In the genomic region with DNA sequence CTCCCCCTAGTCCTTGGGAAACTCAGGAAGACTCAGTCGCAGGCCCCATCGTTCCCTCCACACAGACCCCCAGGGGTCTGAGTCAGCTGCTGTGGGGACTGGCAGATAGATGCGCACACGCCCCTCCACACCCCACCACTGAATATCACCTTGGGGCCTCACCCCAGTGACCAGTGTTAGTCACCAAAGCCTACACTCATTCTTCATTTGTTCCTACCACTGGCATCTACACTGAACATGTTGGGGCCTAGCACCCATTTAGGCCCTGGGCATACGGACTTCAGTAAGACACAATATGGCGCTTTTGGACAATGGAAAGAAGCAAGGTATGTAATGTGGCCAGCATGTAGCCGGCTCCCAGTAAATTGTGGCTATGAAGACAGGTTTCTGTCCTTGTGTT, we compare ENCODE assay signal across 25 cellular contexts.
DNase-seq lines count a peak whose midpoint lies in the region; ATAC-seq and TF ChIP-seq lines count a peak whose summit lies in the region.
"Had no signal": no experiment of that assay in that cellular context is flagged by ENCODE, and none has a peak within 500 bp of the region (broad histone marks: within the 10 kb centered on the region; RNA-seq: fewer than 3 reads in every experiment).

No MANE protein-coding gene starts in this region.

- H3K79me2 ChIP-seq in SK-N-SH (ENCODE audit: insufficient read depth) = no peaks in the 10 kb centered on the region

- no peak for TF ChIP-seq CTCF in SK-N-SH (IDR thresholded peaks at IDR 0.05)
- no peak for TF ChIP-seq CTCF in brain (conservative IDR thresholded peaks at IDR 0.05)
- no peak for TF ChIP-seq CTCF in stomach (IDR thresholded peaks at IDR 0.05)

- H4K20me1 ChIP-seq in SK-N-SH (ENCODE audit: insufficient read depth) = no peaks in the 10 kb centered on the region
- H4K20me1 ChIP-seq: BLaER1 had no signal

- H3K4me1 Mint-ChIP-seq in brain = peaks cover 66% of the 10 kb centered on the region

- intact Hi-C loops in stomach (cut with DNase I; ENCODE audit: low total_unique reads) = no loop called here

- H3K27me3 ChIP-seq in SK-N-SH (ENCODE audit: insufficient read depth) = peaks cover 14% of the 10 kb centered on the region; the same call in 1 of the 2 replicates
- H3K27me3 ChIP-seq in stomach = peaks cover 0 to 16% (median 0%) of the 10 kb centered on the region in 3 donors
- H3K27me3 ChIP-seq: Peyer's patch had no signal

- no peak overlapping the region for H3K9ac ChIP-seq in SK-N-SH
- H3K9ac ChIP-seq: BLaER1 had no signal

- H3K27ac Mint-ChIP-seq in brain = peak overlapping the region; percentile 58 to 82 (median 63)
- H3K27ac Mint-ChIP-seq: CD4-positive, alpha-beta T cell had no signal

- peak; percentile 3 for DNase-seq in SK-N-SH
- DNase-seq in epithelial cell of prostate (ENCODE audit: low read depth, low spot score) = no peak
- DNase-seq in stomach = peak; percentile 15
- DNase-seq in SHP77 treated with DMSO at 0.1 percent for 48 hours (lab: John Stamatoyannopoulos, UW) = no peak
- DNase-seq in MV-4-11 (lab: John Stamatoyannopoulos, UW) = no peak
- DNase-seq in stimulated activated CD4-positive, alpha-beta T cell treated with anti-CD3 and anti-CD28 coated beads, Interleukin-4, amount 100 ng/mL, for 4 hours = no peak
- DNase-seq: ACHN; CD4-positive, alpha-beta T cell; COR-L47; DMS79; KG1; NCI-H1092 treated with DMSO at 0.1 percent for 48 hours; NCI-H1436 treated with DMSO at 0.1 percent for 48 hours; NCI-H2029 treated with DMSO at 0.1 percent for 48 hours; NCI-H2171; NCI-H345; NCI-H524 treated with DMSO at 0.1 percent for 48 hours; Peyer's patch had no signal

- H3K4me2 ChIP-seq in SK-N-SH = no peak overlapping the region
- H3K4me2 ChIP-seq: BLaER1 had no signal

- TF ChIP-seq EP300 in SK-N-SH (IDR thresholded peaks at IDR 0.05; ENCODE audit: borderline replicate concordance in 1 of 2, low read depth in 1 of 2, low read length in 1 of 2) (no peak), stomach (IDR thresholded peaks at IDR 0.05) (no peak)

- H3K4me1 ChIP-seq in SK-N-SH (ENCODE audit: control insufficient read depth in 1 of 2, insufficient read depth in 2 of 2, low read depth in 1 of 2, low read length in 1 of 2) (no peaks in the 10 kb centered on the region; a peak in 1 of 4 replicates), stomach (no peaks in the 10 kb centered on the region)
- H3K4me1 ChIP-seq: HAP-1, Peyer's patch had no signal

- no peaks in the 10 kb centered on the region for H3K9me2 ChIP-seq in SK-N-SH

- ATAC-seq in SK-N-SH treated with all-trans-retinoic acid at 6 μM for 48 hours = no peak
- ATAC-seq: GM12878, Right ventricle myocardium inferior had no signal

- no peaks in the 10 kb centered on the region for H3K27me3 Mint-ChIP-seq in brain
- H3K27me3 Mint-ChIP-seq: CD4-positive, alpha-beta T cell had no signal

- WGBS in SK-N-SH (ENCODE audit: low lambda C conversion rate) = 65% methylated on average over 5 of the region's 7 CpGs
- WGBS in stomach, 5 donors = 69 to 96% (median 81%) methylated on average over 3 to 7 of the region's 7 CpGs

- H3K4me3 ChIP-seq in SK-N-SH (ENCODE audit: low read depth in 2 of 2, low read length in 1 of 2) (no peak overlapping the region), stomach (no peak overlapping the region)
- H3K4me3 ChIP-seq: BLaER1, GM12878, HAP-1, Peyer's patch had no signal

- TF ChIP-seq RAD21 in SK-N-SH (IDR thresholded peaks at IDR 0.05; ENCODE audit: low read length) = no peak

- no peaks in the 10 kb centered on the region for H3K36me3 ChIP-seq in SK-N-SH (replicated peaks in 1 of 2; ENCODE audit: control insufficient read depth in 1 of 2, insufficient read depth in 2 of 2, low read length in 1 of 2)
- no peaks in the 10 kb centered on the region for H3K36me3 ChIP-seq in stomach
- H3K36me3 ChIP-seq: BLaER1, HAP-1, Peyer's patch had no signal

- TF ChIP-seq POLR2A in stomach (IDR thresholded peaks at IDR 0.05) = no peak

- H2AFZ ChIP-seq in SK-N-SH (ENCODE audit: low read depth) = no peak overlapping the region

- CTCF ChIA-PET in SK-N-SH (lab: Yijun Ruan, JAX) = no interaction called here

- H3K36me3 Mint-ChIP-seq in brain = no peaks in the 10 kb centered on the region

- H3F3A ChIP-seq in SK-N-SH (replicated peaks; ENCODE audit: insufficient read depth) = no peaks in the 10 kb centered on the region

- POLR2A ChIA-PET in SK-N-SH (lab: Yijun Ruan, JAX) = no interaction called here

- H3K9me3 Mint-ChIP-seq in brain = peaks cover 0 to 5% (median 0%) of the 10 kb centered on the region in 5 experiments
- H3K9me3 Mint-ChIP-seq: CD4-positive, alpha-beta T cell had no signal

- H3K27ac ChIP-seq in SK-N-SH (ENCODE audit: low read depth in 2 of 2, low read length in 1 of 2) = no peak overlapping the region
- H3K27ac ChIP-seq in epithelial cell of prostate = peak overlapping the region; percentile 45
- H3K27ac ChIP-seq in stomach = no peak overlapping the region
- H3K27ac ChIP-seq: 22Rv1, BLaER1, Peyer's patch had no signal

- H3K4me3 Mint-ChIP-seq in brain = no peak overlapping the region
- H3K4me3 Mint-ChIP-seq: CD4-positive, alpha-beta T cell had no signal

- no peaks in the 10 kb centered on the region for H3K9me3 ChIP-seq in SK-N-SH
- H3K9me3 ChIP-seq in stomach = no peaks in the 10 kb centered on the region
- H3K9me3 ChIP-seq: BLaER1, HAP-1, Peyer's patch had no signal

TF ChIP-seq in SK-N-SH, 30 proteins besides CTCF, POLR2A, EP300 and RAD21 (continues in another document):
- no peak for TF ChIP-seq TCF12 (IDR thresholded peaks at IDR 0.05)
- TF ChIP-seq EZH2phosphoT487 (IDR thresholded peaks at IDR 0.05; ENCODE audit: borderline replicate concordance, low read depth) = no peak
- no peak for TF ChIP-seq JUND (IDR thresholded peaks at IDR 0.05)
- no peak for TF ChIP-seq TAF1 (IDR thresholded peaks at IDR 0.05; ENCODE audit: borderline replicate concordance, low read depth, low read length)
- TF ChIP-seq IRF3 (IDR thresholded peaks at IDR 0.05; ENCODE audit: low read depth, low read length) = no peak
- no peak for TF ChIP-seq NFIC (IDR thresholded peaks at IDR 0.05; ENCODE audit: borderline replicate concordance)
- no peak for TF ChIP-seq RFX5 (IDR thresholded peaks at IDR 0.05; ENCODE audit: low read length)
- no peak for TF ChIP-seq YY1 (IDR thresholded peaks at IDR 0.05; ENCODE audit: low read depth)

TF ChIP-seq in SK-N-SH treated with all-trans-retinoic acid at 6 μM for 48 hours, 23 proteins besides CTCF, POLR2A, EP300 and RAD21:
- TF ChIP-seq TCF4 (CRISPR knock-in tag; IDR thresholded peaks at IDR 0.05; ENCODE audit: borderline replicate concordance) (no peak), ZNF70 (CRISPR knock-in tag; IDR thresholded peaks at IDR 0.05) (no peak)

Comparison
In these comparisons a context has a peak if more than half of its experiments do, and no peak if none do; other contexts are left out.
1. DNase-seq: peak in SK-N-SH (single experiment) and stomach (single experiment); none in epithelial cell of prostate (single experiment), SHP77 treated with DMSO at 0.1 percent for 48 hours (single experiment), MV-4-11 (single experiment) and stimulated activated CD4-positive, alpha-beta T cell treated with anti-CD3 and anti-CD28 coated beads, Interleukin-4, amount 100 ng/mL, for 4 hours (0 of 2).